ENCODE assay signal across 18 cellular contexts in the genomic region with DNA sequence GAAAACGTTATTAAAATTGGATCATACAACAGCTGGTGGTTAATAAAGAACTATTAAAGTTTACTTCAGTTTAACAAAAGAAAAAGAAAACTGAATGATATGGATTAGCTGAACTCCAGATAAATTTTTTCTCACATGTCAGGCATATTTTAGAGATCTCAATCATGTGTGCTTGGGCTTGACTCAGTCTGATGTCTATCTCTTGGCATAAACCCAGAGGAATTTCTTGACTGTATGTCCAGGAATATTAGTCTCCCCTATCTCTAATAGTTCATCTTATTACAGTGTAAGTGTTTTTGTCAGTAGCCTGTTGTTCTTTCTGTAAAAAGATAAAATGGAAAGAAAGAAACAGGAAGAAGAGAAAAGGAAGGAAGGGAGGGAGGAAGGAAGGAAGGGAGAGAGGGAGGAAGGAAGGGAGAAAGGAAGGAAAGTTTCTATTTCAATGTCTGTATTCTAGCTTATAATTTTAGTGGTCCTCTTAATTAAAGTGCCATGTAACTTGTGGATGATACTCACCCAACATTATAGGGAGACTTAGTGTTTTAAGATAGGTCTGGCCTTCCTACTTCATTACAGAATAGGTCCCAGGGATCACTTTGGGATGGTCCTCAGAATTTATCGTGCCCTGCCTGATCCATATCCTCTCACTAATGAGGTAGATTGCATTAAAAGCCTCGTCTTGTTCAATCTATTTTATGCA.
DNase-seq lines count a peak whose midpoint lies in the region; TF ChIP-seq lines count a peak whose summit lies in the region.
"Had no signal": no experiment of that assay in that cellular context is flagged by ENCODE, and none has a peak within 500 bp of the region (broad histone marks: within the 10 kb centered on the region; RNA-seq: fewer than 3 reads in every experiment).

No MANE protein-coding gene starts in this region.

- H3K27me3 ChIP-seq in ACC112 (ENCODE audit: insufficient read depth, low read length), result no peaks in the 10 kb centered on the region
- no peaks in the 10 kb centered on the region for H3K27me3 ChIP-seq in uterus
- H3K27me3 ChIP-seq: neural progenitor cell, sigmoid colon, SJSA1, tibial artery had no signal

- peaks cover 36% of the 10 kb centered on the region for H3K4me1 ChIP-seq in ACC112 (ENCODE audit: control insufficient read depth, insufficient read depth, low read length, unreplicated experiment)
- H3K4me1 ChIP-seq in uterus, result peaks cover 1 to 7% of the 10 kb centered on the region in 2 donors
- H3K4me1 ChIP-seq: sigmoid colon had no signal

- H3K4me3 ChIP-seq in ACC112 (ENCODE audit: low read depth, low read length) (no peak overlapping the region), uterus (no peak overlapping the region)
- H3K4me3 ChIP-seq: K562, neural progenitor cell, sigmoid colon, SJSA1, tibial artery had no signal

- peak overlapping the region; percentile 39 for H2AFZ ChIP-seq in ACC112 (ENCODE audit: low read length, unreplicated experiment)
- H2AFZ ChIP-seq: neural progenitor cell had no signal

- TF ChIP-seq CTCF in uterus (IDR thresholded peaks at IDR 0.05), result no peak

- no peaks in the 10 kb centered on the region for H3K36me3 ChIP-seq in ACC112 (ENCODE audit: insufficient read depth, low read length)
- no peaks in the 10 kb centered on the region for H3K36me3 ChIP-seq in uterus
- H3K36me3 ChIP-seq: neural progenitor cell, sigmoid colon, SJSA1, tibial artery had no signal

- H3K79me2 ChIP-seq in ACC112 (ENCODE audit: control insufficient read depth, insufficient read depth, low read length, unreplicated experiment), result no peaks in the 10 kb centered on the region

- no peak for TF ChIP-seq POLR2A in uterus (IDR thresholded peaks at IDR 0.05)

- H3K27ac ChIP-seq in ACC112 (ENCODE audit: low read depth, low read length), result peak overlapping the region; percentile 24; the same call in 1 of the 2 replicates
- no peak overlapping the region for H3K27ac ChIP-seq in uterus
- H3K27ac ChIP-seq: neural progenitor cell, sigmoid colon, SJSA1, tibial artery had no signal

- H3K9me3 ChIP-seq in uterus, result no peaks in the 10 kb centered on the region
- H3K9me3 ChIP-seq: Caco-2, sigmoid colon, SJSA1 had no signal

- DNase-seq in NCI-H82 (lab: John Stamatoyannopoulos, UW), result peak; percentile 34
- peak; percentile 49 for DNase-seq in dermis blood vessel endothelial cell
- DNase-seq in myocyte (ENCODE audit: low read depth), result peak; percentile 43
- no peak for DNase-seq in activated CD4-positive, alpha-beta T cell treated with anti-CD3 and anti-CD28 coated beads, Interleukin-2, amount 50 U/mL, for 4 hours
- no peak for DNase-seq in NCI-H1092 (lab: John Stamatoyannopoulos, UW)
- DNase-seq in NCI-H446 treated with DMSO at 0.1 percent for 48 hours (lab: John Stamatoyannopoulos, UW), result no peak
- DNase-seq in uterus, result no peak
- DNase-seq: activated CD4-positive, alpha-beta T cell treated with anti-CD3 and anti-CD28 coated beads, Interleukin-2, amount 10 ng/mL, durations not matched to agents 24 days and 14 days; activated T-cell treated with anti-CD3 and anti-CD28 coated beads, Interleukin-2, amount 50 U/mL, for 1 hour; Caco-2; effector memory CD4-positive, alpha-beta T cell; foreskin melanocyte; sigmoid colon; tibial artery had no signal

- intact Hi-C loops in uterus (cut with DNase I; ENCODE audit: low total_unique reads), result no loop called here

Comparison
In these comparisons a context has a peak if more than half of its experiments do, and no peak if none do; other contexts are left out.
1. DNase-seq: peak in NCI-H82 (single experiment), dermis blood vessel endothelial cell (single experiment) and myocyte (single experiment); none in activated CD4-positive, alpha-beta T cell treated with anti-CD3 and anti-CD28 coated beads, Interleukin-2, amount 50 U/mL, for 4 hours (0 of 2), NCI-H1092 (single experiment), NCI-H446 treated with DMSO at 0.1 percent for 48 hours (single experiment) and uterus (0 of 2).